ENCODE assay signal across 26 cellular contexts in the genomic region with DNA sequence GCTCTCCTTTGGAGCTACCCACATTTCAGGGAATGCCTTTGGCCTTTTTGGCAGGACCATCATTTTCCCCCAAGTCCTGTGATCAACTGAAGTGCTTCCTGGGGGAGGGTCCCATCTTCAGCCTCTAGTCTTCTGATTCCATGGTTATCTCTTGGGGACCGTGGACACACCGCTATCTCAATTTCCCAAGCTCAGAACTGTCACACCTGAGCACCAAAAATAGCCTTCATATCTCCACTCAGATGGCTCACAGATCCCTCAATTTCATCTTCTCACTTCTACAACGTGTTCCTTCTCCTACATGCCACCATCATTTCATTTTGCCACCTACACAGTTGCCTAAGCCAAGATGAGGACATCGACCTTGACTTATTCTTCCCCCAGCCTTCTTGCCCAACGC. TPM values are rescaled to one million over a fixed set of nuclear protein-coding genes. Genes with fewer than 3 reads are reported as not detected.
"Had no signal": no experiment of that assay in that cellular context is flagged by ENCODE, and none has a peak within 500 bp of the region (broad histone marks: within the 10 kb centered on the region; RNA-seq: fewer than 3 reads in every experiment).

No MANE protein-coding gene starts in this region.

- H3K9me3 Mint-ChIP-seq: activated B cell treated with CpG ODN at 0.5 μM for 24 hours; activated CD4-positive, alpha-beta T cell treated with anti-CD3 and anti-CD28 coated beads, Interleukin-2, amount 10 ng/mL, durations not matched to agents 24 days and 14 days; activated T-helper 2 cell treated with anti-CD3 and anti-CD28 coated beads, Interferon-gamma antibody, Interleukin-2, Interleukin-4, amounts not matched to agents 10 μg/mL and 5 μg/mL and 100 μg/mL, durations not matched to agents 14 hours and 24 hours and 36 hours; brain had no signal

- H2AFZ ChIP-seq: PC-9 had no signal

- H3K27ac ChIP-seq: PC-9 had no signal

- H3K4me3 ChIP-seq: PC-9 had no signal

- DNase-seq: activated B cell treated with CpG ODN at 0.5 μM for 24 hours; activated CD4-positive, alpha-beta T cell treated with anti-CD3 and anti-CD28 coated beads for 1 hour; activated CD4-positive, alpha-beta T cell treated with anti-CD3 and anti-CD28 coated beads, Interleukin-2, amount 10 ng/mL, durations not matched to agents 24 days and 14 days; activated CD4-positive, alpha-beta T cell treated with anti-CD3 and anti-CD28 coated beads, Interleukin-2, amount 50 U/mL, for 48 hours; activated gamma-delta T cell treated with Interleukin-2 at 50 U/mL for 16 hours; activated naive CD4-positive, alpha-beta T cell treated with anti-CD3 and anti-CD28 coated beads, Interleukin-2, amount 50 U/mL, for 16 hours; activated T-cell treated with anti-CD3 and anti-CD28 coated beads for 4 hours; activated T-cell treated with anti-CD3 and anti-CD28 coated beads, Interleukin-2, amount 50 U/mL, for 48 hours; amygdala; NCI-H1092; NCI-H1930; NCI-H2171; NCI-H2227 treated with DMSO at 0.1 percent for 48 hours; NCI-H446 treated with DMSO at 0.1 percent for 48 hours; NCI-H524 treated with DMSO at 0.1 percent for 48 hours; NCI-H748 treated with DMSO at 0.1 percent for 48 hours; PC-9; SHP77 treated with DMSO at 0.1 percent for 48 hours; T-helper 2 cell; T1000 had no signal

- H3K4me2 ChIP-seq: PC-9 had no signal

- H3K27me3 Mint-ChIP-seq: activated B cell treated with CpG ODN at 0.5 μM for 24 hours; activated CD4-positive, alpha-beta T cell treated with anti-CD3 and anti-CD28 coated beads, Interleukin-2, amount 10 ng/mL, durations not matched to agents 24 days and 14 days; brain had no signal

- H3K27ac Mint-ChIP-seq: activated B cell treated with CpG ODN at 0.5 μM for 24 hours; activated CD4-positive, alpha-beta T cell treated with anti-CD3 and anti-CD28 coated beads, Interleukin-2, amount 10 ng/mL, durations not matched to agents 24 days and 14 days; activated T-helper 2 cell treated with anti-CD3 and anti-CD28 coated beads, Interferon-gamma antibody, Interleukin-2, Interleukin-4, amounts not matched to agents 10 μg/mL and 5 μg/mL and 100 μg/mL, durations not matched to agents 14 hours and 24 hours and 36 hours had no signal

- FAIRE-seq: astrocyte, TTC549 had no signal

- H3K4me3 Mint-ChIP-seq: activated B cell treated with CpG ODN at 0.5 μM for 24 hours; activated CD4-positive, alpha-beta T cell treated with anti-CD3 and anti-CD28 coated beads, Interleukin-2, amount 10 ng/mL, durations not matched to agents 24 days and 14 days had no signal

RNA-seq across cellular contexts. Expression of a gene that starts 8.8 kb away (rescaled TPM):
- total RNA-seq: activated B cell treated with CpG ODN at 0.5 μM for 24 hours; activated CD4-positive, alpha-beta T cell treated with anti-CD3 and anti-CD28 coated beads, Interleukin-2, amount 10 ng/mL, durations not matched to agents 24 days and 14 days; activated T-helper 2 cell treated with anti-CD3 and anti-CD28 coated beads, Interferon-gamma antibody, Interleukin-2, Interleukin-4, amounts not matched to agents 10 μg/mL and 5 μg/mL and 100 μg/mL, durations not matched to agents 14 hours and 24 hours and 36 hours; astrocyte; MCF 10A; PC-9; SK-MEL-5 had no signal

RNA-seq across cellular contexts. Expression of a gene that starts 43.6 kb away (rescaled TPM):
- total RNA-seq: astrocyte had no signal
